In the genomic region with DNA sequence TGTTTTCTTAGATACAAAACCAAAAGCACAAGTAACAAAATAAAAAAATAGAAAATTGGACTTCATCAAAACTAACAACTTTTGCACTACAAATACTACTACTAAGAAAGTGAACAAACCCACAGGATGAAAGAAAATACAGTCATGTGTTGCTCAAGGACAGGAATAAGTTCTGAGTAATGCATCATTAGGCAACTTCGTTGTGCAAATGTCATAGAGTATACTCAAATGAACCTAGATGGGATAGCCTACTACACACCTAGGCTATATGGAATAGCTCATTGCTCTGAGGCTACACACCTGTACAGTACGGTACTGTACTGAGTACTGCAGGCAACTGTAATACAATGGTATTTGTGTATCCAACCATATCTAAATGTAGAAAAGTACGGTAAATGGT, we compare ENCODE assay signal across 11 cellular contexts.
DNase-seq lines count a peak whose midpoint lies in the region; ATAC-seq, FAIRE-seq and TF ChIP-seq lines count a peak whose summit lies in the region.
"Had no signal": no experiment of that assay in that cellular context is flagged by ENCODE, and none has a peak within 500 bp of the region (broad histone marks: within the 10 kb centered on the region; RNA-seq: fewer than 3 reads in every experiment).

No MANE protein-coding gene starts in this region.

- H3K9me3 Mint-ChIP-seq in activated naive CD4-positive, alpha-beta T cell treated with anti-CD3 and anti-CD28 coated beads, Interleukin-2, amount 50 U/mL, for 72 hours, result no peaks in the 10 kb centered on the region
- no peaks in the 10 kb centered on the region for H3K9me3 Mint-ChIP-seq in T-helper 2 cell treated with Interferon-gamma antibody and Interleukin-4, amounts not matched to agents 5 μg/mL and 100 μg/mL, for 36 hours

- TF ChIP-seq EP300 in upper lobe of left lung (IDR thresholded peaks at IDR 0.05), result peak in 1 of 4 donors; percentile 41

- H3K4me3 ChIP-seq in upper lobe of left lung, result no peak overlapping the region
- H3K4me3 ChIP-seq: right lobe of liver had no signal

- peaks cover 31% of the 10 kb centered on the region for H3K4me1 ChIP-seq in foreskin keratinocyte
- peaks cover 33 to 45% (median 38%) of the 10 kb centered on the region in 4 donors for H3K4me1 ChIP-seq in upper lobe of left lung

- FAIRE-seq in HTR-8/SVneo (lab: Jason Lieb, UNC), result no peak
- FAIRE-seq: H54 had no signal

- H3K9me3 ChIP-seq in upper lobe of left lung, result no peaks in the 10 kb centered on the region
- H3K9me3 ChIP-seq: right lobe of liver had no signal

- H3K27ac Mint-ChIP-seq in activated naive CD4-positive, alpha-beta T cell treated with anti-CD3 and anti-CD28 coated beads, Interleukin-2, amount 50 U/mL, for 72 hours, result peak overlapping the region; percentile 81 to 92
- H3K27ac Mint-ChIP-seq in T-helper 2 cell treated with Interferon-gamma antibody and Interleukin-4, amounts not matched to agents 5 μg/mL and 100 μg/mL, for 36 hours, result peak overlapping the region; percentile 34

- TF ChIP-seq CTCF in foreskin keratinocyte (conservative IDR thresholded peaks at IDR 0.05) (no peak), upper lobe of left lung (IDR thresholded peaks at IDR 0.05) (no peak)

- peaks cover 0 to 13% (median 0%) of the 10 kb centered on the region in 4 donors for H3K36me3 ChIP-seq in upper lobe of left lung
- H3K36me3 ChIP-seq: right lobe of liver had no signal

- H3K27me3 ChIP-seq in foreskin keratinocyte, result no peaks in the 10 kb centered on the region
- H3K27me3 ChIP-seq in upper lobe of left lung, result no peaks in the 10 kb centered on the region
- H3K27me3 ChIP-seq: right lobe of liver had no signal

- no peak for DNase-seq in activated naive CD4-positive, alpha-beta T cell treated with anti-CD3 and anti-CD28 coated beads, Interleukin-2, amount 50 U/mL, for 72 hours (ENCODE audit: low spot score in 2 of 2)
- no peak for DNase-seq in activated naive CD4-positive, alpha-beta T cell treated with Interleukin-2 at 50 U/mL for 16 hours
- no peak for DNase-seq in T-helper 2 cell treated with Interferon-gamma antibody and Interleukin-4, amounts not matched to agents 5 μg/mL and 100 μg/mL, for 36 hours (ENCODE audit: low spot score)
- DNase-seq in foreskin keratinocyte (peak; percentile 50 to 72), upper lobe of left lung (no peak), HTR-8/SVneo (ENCODE audit: insufficient read length, low spot score) (no peak)
- DNase-seq: NCI-H1694, right lobe of liver had no signal

- H3K36me3 Mint-ChIP-seq in activated naive CD4-positive, alpha-beta T cell treated with anti-CD3 and anti-CD28 coated beads, Interleukin-2, amount 50 U/mL, for 72 hours, result peaks cover 7 to 25% of the 10 kb centered on the region in 2 donors
- H3K36me3 Mint-ChIP-seq in T-helper 2 cell treated with Interferon-gamma antibody and Interleukin-4, amounts not matched to agents 5 μg/mL and 100 μg/mL, for 36 hours (ENCODE audit: low read depth), result peaks cover 29% of the 10 kb centered on the region

- H3K27ac ChIP-seq in foreskin keratinocyte (no peak overlapping the region), upper lobe of left lung (peak overlapping the region; percentile 39 to 65 (median 60))

- peak; percentile 82 to 91 for ATAC-seq in activated naive CD4-positive, alpha-beta T cell treated with anti-CD3 and anti-CD28 coated beads, Interleukin-2, amount 50 U/mL, for 72 hours
- ATAC-seq in foreskin keratinocyte (peak; percentile 59), upper lobe of left lung (ENCODE audit: low FRiP score in 2 of 2) (peak in 1 of 2 donors; percentile 38), GM18867 (IDR thresholded peaks at IDR 0.05; ENCODE audit: unreplicated experiment) (no peak), HG02763 (IDR thresholded peaks at IDR 0.05; ENCODE audit: unreplicated experiment) (no peak)

- no peaks in the 10 kb centered on the region for H3K27me3 Mint-ChIP-seq in T-helper 2 cell treated with Interferon-gamma antibody and Interleukin-4, amounts not matched to agents 5 μg/mL and 100 μg/mL, for 36 hours (ENCODE audit: low read depth)

- no peak overlapping the region for H3K4me3 Mint-ChIP-seq in T-helper 2 cell treated with Interferon-gamma antibody and Interleukin-4, amounts not matched to agents 5 μg/mL and 100 μg/mL, for 36 hours

- peaks cover 34% of the 10 kb centered on the region for H3K4me1 Mint-ChIP-seq in T-helper 2 cell treated with Interferon-gamma antibody and Interleukin-4, amounts not matched to agents 5 μg/mL and 100 μg/mL, for 36 hours (ENCODE audit: low read depth)

- no peak for TF ChIP-seq POLR2A in upper lobe of left lung (IDR thresholded peaks at IDR 0.05)

- WGBS in upper lobe of left lung, 2 donors, result 74 to 81% methylated on average over 3 of the region's 3 CpGs

Comparison
In these comparisons a context has a peak if more than half of its experiments do, and no peak if none do; other contexts are left out.
1. ATAC-seq: peak in activated naive CD4-positive, alpha-beta T cell treated with anti-CD3 and anti-CD28 coated beads, Interleukin-2, amount 50 U/mL, for 72 hours (2 of 2) and foreskin keratinocyte (single experiment); none in GM18867 (single experiment) and HG02763 (single experiment).
2. DNase-seq: peak in foreskin keratinocyte (2 of 2); none in activated naive CD4-positive, alpha-beta T cell treated with anti-CD3 and anti-CD28 coated beads, Interleukin-2, amount 50 U/mL, for 72 hours (0 of 2), activated naive CD4-positive, alpha-beta T cell treated with Interleukin-2 at 50 U/mL for 16 hours (single experiment), T-helper 2 cell treated with Interferon-gamma antibody and Interleukin-4, amounts not matched to agents 5 μg/mL and 100 μg/mL, for 36 hours (single experiment), upper lobe of left lung (0 of 2) and HTR-8/SVneo (single experiment).